24 cellular contexts compared by ENCODE assay signal in the genomic region with DNA sequence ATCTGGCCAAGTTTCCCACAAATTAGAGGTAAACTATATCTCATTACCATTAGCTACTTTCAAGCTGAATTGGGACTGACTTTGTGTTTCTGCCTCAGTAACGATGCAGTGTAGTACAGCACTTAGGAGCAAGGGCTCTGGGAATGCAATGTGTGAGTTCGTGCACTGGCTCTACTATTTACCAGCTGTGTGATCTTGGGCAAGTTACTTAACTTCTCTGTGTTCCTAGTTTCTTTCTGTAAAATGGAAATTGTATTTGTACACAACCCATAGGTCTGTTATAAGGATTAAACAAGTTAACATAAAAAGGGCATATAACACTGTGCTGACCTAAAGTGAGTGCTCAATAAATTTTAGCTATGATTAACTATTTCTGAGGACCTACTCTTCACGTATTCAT.
DNase-seq lines count a peak whose midpoint lies in the region; ATAC-seq, FAIRE-seq and TF ChIP-seq lines count a peak whose summit lies in the region.
"Had no signal": no experiment of that assay in that cellular context is flagged by ENCODE, and none has a peak within 500 bp of the region (broad histone marks: within the 10 kb centered on the region; RNA-seq: fewer than 3 reads in every experiment).

No MANE protein-coding gene starts in this region.

- H3K27ac ChIP-seq in BLaER1: no peak overlapping the region
- no peak overlapping the region; the same call in 2 of the 3 replicates for H3K27ac ChIP-seq in K562 (ENCODE audit: extremely low read depth, low read depth, low read length)
- H3K27ac ChIP-seq in osteoblast (ENCODE audit: low read depth, low read length): no peak overlapping the region
- H3K27ac ChIP-seq: 22Rv1; BLaER1 treated with 17β-estradiol and CSF1 and Interleukin-3, amounts not matched to agents 10 nM and 100 nM had no signal

- no peak overlapping the region for H3K4me3 Mint-ChIP-seq in natural killer cell treated with Interleukin-12 subunit alpha and Interleukin-12 subunit beta and Interleukin-15 and Interleukin-18, amount 100 ng/mL, for 72 hours
- H3K4me3 Mint-ChIP-seq in mesothelial cell of epicardium: no peak overlapping the region
- H3K4me3 Mint-ChIP-seq: B cell; CD14-positive monocyte; CD4-positive, alpha-beta T cell; CD8-positive, alpha-beta memory T cell; HFFc6 had no signal

- in situ Hi-C loops in K562 (cut with MboI): no loop called here

- intact Hi-C loops in K562 (cut with micrococcal nuclease): no loop called here

- no peak for TF ChIP-seq POLR2A in K562 (conservative IDR thresholded peaks at IDR 0.05)

- H3K9ac ChIP-seq in BLaER1: no peak overlapping the region
- H3K9ac ChIP-seq in K562 (ENCODE audit: insufficient read depth in 1 of 2, low read depth in 2 of 2, low read length in 2 of 2): no peak overlapping the region
- H3K9ac ChIP-seq: BLaER1 treated with 17β-estradiol and CSF1 and Interleukin-3, amounts not matched to agents 10 nM and 100 nM had no signal

- TF ChIP-seq CTCF in K562 (IDR thresholded peaks at IDR 0.05 in 2 of 3, conservative IDR thresholded peaks at IDR 0.05 in 1 of 3; ENCODE audit: insufficient read depth in 2 of 3, low read depth in 1 of 3, low read length in 3 of 3) (no peak), osteoblast (IDR thresholded peaks at IDR 0.05; ENCODE audit: extremely low read depth, low read depth, low read length) (no peak), mesothelial cell of epicardium (IDR thresholded peaks at IDR 0.05; ENCODE audit: unreplicated experiment) (no peak)

- H3K4me3 ChIP-seq in BLaER1: no peak overlapping the region
- no peak overlapping the region for H3K4me3 ChIP-seq in K562
- H3K4me3 ChIP-seq in osteoblast (ENCODE audit: insufficient read depth, low read length): no peak overlapping the region
- H3K4me3 ChIP-seq: BLaER1 treated with 17β-estradiol and CSF1 and Interleukin-3, amounts not matched to agents 10 nM and 100 nM; HAP-1 had no signal

- H2AFZ ChIP-seq in K562 (ENCODE audit: low read depth, low read length) (peak overlapping the region; percentile 65), osteoblast (ENCODE audit: low read length) (no peak overlapping the region)

- DNase-seq in DMS 273 (lab: John Stamatoyannopoulos, UW; ENCODE audit: unreplicated experiment) (peak; percentile 37), DMS 273 treated with DMSO at 0.1 percent for 48 hours (lab: John Stamatoyannopoulos, UW) (no peak), K562 (ENCODE audit: extremely low read depth in 1 of 4, low spot score in 3 of 4) (no peak), osteoblast (ENCODE audit: insufficient read length, low spot score, missing footprints) (peak; percentile 9), mesothelial cell of epicardium (ENCODE audit: low spot score in 2 of 2, unreplicated experiment in 2 of 2) (no peak)
- DNase-seq in natural killer cell treated with Interleukin-12 subunit alpha and Interleukin-12 subunit beta and Interleukin-15 and Interleukin-18, amount 100 ng/mL, for 72 hours (ENCODE audit: low spot score): no peak
- DNase-seq: CD4-positive, alpha-beta T cell; CD8-positive, alpha-beta memory T cell; DMS153; DND-41; GOT3; HFFc6 had no signal

- H3K27me3 ChIP-seq in BLaER1 (no peaks in the 10 kb centered on the region), K562 (ENCODE audit: control insufficient read depth in 2 of 2, insufficient read depth in 2 of 2, low read length in 2 of 2) (no peaks in the 10 kb centered on the region), osteoblast (ENCODE audit: insufficient read depth, low read length) (no peaks in the 10 kb centered on the region)
- H3K27me3 ChIP-seq: BLaER1 treated with 17β-estradiol and CSF1 and Interleukin-3, amounts not matched to agents 10 nM and 100 nM had no signal

- no peaks in the 10 kb centered on the region for H3K36me3 Mint-ChIP-seq in natural killer cell treated with Interleukin-12 subunit alpha and Interleukin-12 subunit beta and Interleukin-15 and Interleukin-18, amount 100 ng/mL, for 72 hours
- peaks cover under 1% of the 10 kb centered on the region for H3K36me3 Mint-ChIP-seq in mesothelial cell of epicardium
- H3K36me3 Mint-ChIP-seq: CD14-positive monocyte had no signal

- no TSS peak for BruUV-seq in K562 (replicated peaks; lab: Mats Ljungman, UMichigan)

- WGBS in K562 (ENCODE audit: insufficient coverage, low coverage, missing lambda C conversion rate): 34% methylated on average over 3 of the region's 3 CpGs

- ATAC-seq in K562 (no peak), HG03460 (IDR thresholded peaks at IDR 0.05; ENCODE audit: unreplicated experiment) (no peak)
- no peak for ATAC-seq in natural killer cell treated with Interleukin-12 subunit alpha and Interleukin-12 subunit beta and Interleukin-15 and Interleukin-18, amount 100 ng/mL, for 72 hours

- H3K36me3 ChIP-seq in BLaER1: no peaks in the 10 kb centered on the region
- H3K36me3 ChIP-seq in K562 (ENCODE audit: control insufficient read depth, insufficient read depth, low read length): no peaks in the 10 kb centered on the region
- H3K36me3 ChIP-seq in osteoblast (ENCODE audit: insufficient read depth, low read length): no peaks in the 10 kb centered on the region
- H3K36me3 ChIP-seq: BLaER1 treated with 17β-estradiol and CSF1 and Interleukin-3, amounts not matched to agents 10 nM and 100 nM; HAP-1 had no signal

- H3K9me3 ChIP-seq in BLaER1 (peaks cover 8% of the 10 kb centered on the region; the same call in 1 of the 2 replicates), K562 (replicated peaks; ENCODE audit: control insufficient read depth, insufficient read depth, low read depth, low read length) (no peaks in the 10 kb centered on the region), osteoblast (ENCODE audit: low read depth, low read length) (no peaks in the 10 kb centered on the region)
- H3K9me3 ChIP-seq: HAP-1 had no signal

- no peaks in the 10 kb centered on the region for H3K9me1 ChIP-seq in K562 (ENCODE audit: control insufficient read depth, insufficient read depth, low read length)

- H3K4me1 ChIP-seq in BLaER1: peaks cover 16% of the 10 kb centered on the region
- peaks cover 0 to 9% of the 10 kb centered on the region in 2 experiments; a peak in 3 of 5 replicates for H3K4me1 ChIP-seq in K562 (replicated peaks in 1 of 2; ENCODE audit: control insufficient read depth in 2 of 2, insufficient read depth in 2 of 2, low read length in 2 of 2)
- H3K4me1 ChIP-seq in osteoblast (ENCODE audit: insufficient read depth, low read length): peaks cover 14% of the 10 kb centered on the region
- H3K4me1 ChIP-seq: HAP-1 had no signal

- H3K4me1 Mint-ChIP-seq in natural killer cell treated with Interleukin-12 subunit alpha and Interleukin-12 subunit beta and Interleukin-15 and Interleukin-18, amount 100 ng/mL, for 72 hours (ENCODE audit: low read depth in 2 of 2): no peaks in the 10 kb centered on the region
- peaks cover 5% of the 10 kb centered on the region for H3K4me1 Mint-ChIP-seq in mesothelial cell of epicardium
- H3K4me1 Mint-ChIP-seq: B cell; CD8-positive, alpha-beta memory T cell had no signal

- CTCF ChIA-PET in K562 (lab: Yijun Ruan, JAX; ENCODE audit: low intra/inter-chr PET ratio): interaction anchor here (0.5 kb wide), 1 partner anchor 343 kb away, joined by 3 read pairs; no protein-coding TSS in a partner anchor

- H4K20me1 ChIP-seq in BLaER1 (no peaks in the 10 kb centered on the region), K562 (replicated peaks; ENCODE audit: control insufficient read depth, insufficient read depth, low read length) (no peaks in the 10 kb centered on the region), osteoblast (ENCODE audit: insufficient read depth, low read length) (no peaks in the 10 kb centered on the region)
- H4K20me1 ChIP-seq: BLaER1 treated with 17β-estradiol and CSF1 and Interleukin-3, amounts not matched to agents 10 nM and 100 nM had no signal

- H3K27me3 Mint-ChIP-seq in natural killer cell treated with Interleukin-12 subunit alpha and Interleukin-12 subunit beta and Interleukin-15 and Interleukin-18, amount 100 ng/mL, for 72 hours: peaks cover 12% of the 10 kb centered on the region in 2 donors
- H3K27me3 Mint-ChIP-seq in mesothelial cell of epicardium (ENCODE audit: low read depth): no peaks in the 10 kb centered on the region
- H3K27me3 Mint-ChIP-seq: CD4-positive, alpha-beta T cell had no signal

- no peak overlapping the region for H3K27ac Mint-ChIP-seq in natural killer cell treated with Interleukin-12 subunit alpha and Interleukin-12 subunit beta and Interleukin-15 and Interleukin-18, amount 100 ng/mL, for 72 hours
- no peak overlapping the region for H3K27ac Mint-ChIP-seq in mesothelial cell of epicardium
- H3K27ac Mint-ChIP-seq: B cell; CD14-positive monocyte; CD4-positive, alpha-beta T cell; HFFc6 had no signal

- no peak for TF ChIP-seq RAD21 in K562 (CRISPR knock-in tag; conservative IDR thresholded peaks at IDR 0.05 in 1 of 2, IDR thresholded peaks at IDR 0.05 in 1 of 2)

- TF ChIP-seq EP300 in K562 (IDR thresholded peaks at IDR 0.05; ENCODE audit: low read length): no peak

- H3K4me2 ChIP-seq in BLaER1 (peak overlapping the region; percentile 26; the same call in 1 of the 2 replicates), K562 (ENCODE audit: insufficient read depth, low read length) (no peak overlapping the region), osteoblast (ENCODE audit: insufficient read depth, low read length) (no peak overlapping the region)

- no peaks in the 10 kb centered on the region for H3K9me3 Mint-ChIP-seq in natural killer cell treated with Interleukin-12 subunit alpha and Interleukin-12 subunit beta and Interleukin-15 and Interleukin-18, amount 100 ng/mL, for 72 hours
- H3K9me3 Mint-ChIP-seq in mesothelial cell of epicardium: peaks cover 6% of the 10 kb centered on the region
- H3K9me3 Mint-ChIP-seq: CD4-positive, alpha-beta T cell; HFFc6 had no signal

- H3K79me2 ChIP-seq in K562 (ENCODE audit: control insufficient read depth, insufficient read depth, low read length): no peaks in the 10 kb centered on the region
- H3K79me2 ChIP-seq in osteoblast (ENCODE audit: insufficient read depth, low read length): no peaks in the 10 kb centered on the region

- no peak for FAIRE-seq in K562 (lab: Jason Lieb, UNC)
- FAIRE-seq: A204.1, D721Med, G401.6, GM12892, H54 had no signal

- POLR2A ChIA-PET in K562 (lab: Yijun Ruan, JAX): interaction anchor here (0.7 to 1.7 kb wide), 5 partner anchors 9 to 19 kb away, joined by 3 to 9 read pairs (median 4); no protein-coding TSS in a partner anchor

TF ChIP-seq in K562, 482 proteins besides CTCF, POLR2A, EP300 and RAD21 (continues in another document):
- TF ChIP-seq ZFP36 (IDR thresholded peaks at IDR 0.05; ENCODE audit: low read depth, low read length, partially characterized antibody) (peak; percentile 72), BCOR (IDR thresholded peaks at IDR 0.05) (peak; percentile 78; the same call in 1 of the 2 replicates), ADNP (tag; IDR thresholded peaks at IDR 0.05) (peak; percentile 60; the same call in 1 of the 2 replicates), FOXK1 (CRISPR knock-in tag; IDR thresholded peaks at IDR 0.05; ENCODE audit: borderline replicate concordance) (no peak), CREB1 (IDR thresholded peaks at IDR 0.05) (no peak), CREB1 (CRISPR knock-in tag; IDR thresholded peaks at IDR 0.05) (no peak), KLF1 (tag; IDR thresholded peaks at IDR 0.05) (no peak), THRAP3 (IDR thresholded peaks at IDR 0.05; ENCODE audit: borderline replicate concordance) (no peak), SRSF1 (IDR thresholded peaks at IDR 0.05; ENCODE audit: low read depth, low read length) (no peak), DPF2 (IDR thresholded peaks at IDR 0.05) (no peak)

Comparison
In these comparisons a context has a peak if more than half of its experiments do, and no peak if none do; other contexts are left out.
1. DNase-seq: peak in DMS 273 (single experiment) and osteoblast (single experiment); none in DMS 273 treated with DMSO at 0.1 percent for 48 hours (single experiment), K562 (0 of 4), natural killer cell treated with Interleukin-12 subunit alpha and Interleukin-12 subunit beta and Interleukin-15 and Interleukin-18, amount 100 ng/mL, for 72 hours (single experiment) and mesothelial cell of epicardium (0 of 2).